12 cellular contexts compared by ENCODE assay signal in the genomic region with DNA sequence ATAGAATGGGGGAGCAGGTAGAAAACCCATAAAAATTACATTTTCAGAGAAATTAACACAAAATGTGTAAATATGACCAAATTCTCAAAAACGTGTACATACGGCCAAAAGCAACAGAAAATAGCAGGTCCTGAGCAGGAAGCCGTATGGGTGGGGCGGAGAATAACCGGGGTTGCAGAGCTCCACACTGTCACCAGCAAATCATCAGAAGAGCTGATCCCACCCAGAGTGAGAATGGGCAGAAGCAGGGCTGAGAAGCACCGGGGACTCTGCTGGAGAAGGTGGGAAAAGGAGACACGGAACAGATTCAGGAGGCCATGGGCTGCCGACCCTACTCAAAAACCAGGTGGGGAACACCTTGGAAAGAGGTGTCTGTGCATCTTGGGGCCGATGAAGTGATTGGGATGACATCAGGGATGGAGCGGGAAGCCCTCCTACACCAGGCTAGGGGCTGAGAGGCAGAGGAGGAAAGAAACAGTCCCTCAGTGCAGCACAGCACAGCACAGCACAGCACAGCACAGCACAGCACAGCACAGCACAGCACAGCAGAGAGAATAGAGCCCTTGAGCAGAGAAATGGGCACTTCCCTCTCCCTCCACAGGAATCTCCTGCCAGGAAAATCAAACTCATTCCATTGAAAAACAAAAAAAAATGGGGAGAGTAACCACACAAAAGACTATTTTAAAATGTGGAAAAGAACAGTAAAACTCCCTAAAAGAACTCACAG. TPM values are rescaled to one million over a fixed set of nuclear protein-coding genes. Genes with fewer than 3 reads are reported as not detected.
DNase-seq lines count a peak whose midpoint lies in the region; ATAC-seq and TF ChIP-seq lines count a peak whose summit lies in the region.
"Had no signal": no experiment of that assay in that cellular context is flagged by ENCODE, and none has a peak within 500 bp of the region (broad histone marks: within the 10 kb centered on the region; RNA-seq: fewer than 3 reads in every experiment).

No MANE protein-coding gene starts in this region.

- no peaks in the 10 kb centered on the region for H3K27me3 Mint-ChIP-seq in GM23338 (ENCODE audit: insufficient read depth, low read depth, poor library complexity)
- H3K27me3 Mint-ChIP-seq: activated T-cell treated with anti-CD3 and anti-CD28 coated beads, Interleukin-2, amount 50 U/mL, for 24 hours had no signal

- no peaks in the 10 kb centered on the region for H3K4me1 Mint-ChIP-seq in GM23338

- no peak for TF ChIP-seq CTCF in GM12865 (IDR thresholded peaks at IDR 0.05; ENCODE audit: insufficient read depth, low read depth, low read length, missing control alignments)
- no peak for TF ChIP-seq CTCF in GM23338 (conservative IDR thresholded peaks at IDR 0.05; ENCODE audit: low read depth in 2 of 2)
- no peak for TF ChIP-seq CTCF in lower leg skin (IDR thresholded peaks at IDR 0.05)
- no peak for TF ChIP-seq CTCF in GM13976 (IDR thresholded peaks at IDR 0.05; ENCODE audit: borderline replicate concordance, control extremely low read depth, extremely low read depth, insufficient read depth, missing control alignments)

- H3K4me3 ChIP-seq in GM12865 (ENCODE audit: low read depth, low read length) (peak overlapping the region; percentile 57), GM23338 (no peak overlapping the region), SK-N-MC (peak overlapping the region; percentile 26; the same call in 1 of the 2 replicates), muscle layer of duodenum (ENCODE audit: low read depth in 1 of 2, low read length in 2 of 2) (no peak overlapping the region), lower leg skin (ENCODE audit: low read depth, poor library complexity, severe bottlenecking) (no peak overlapping the region)
- H3K4me3 ChIP-seq: prostate gland had no signal

- intact Hi-C loops in lower leg skin (cut with DNase I; ENCODE audit: low total_unique reads): no loop called here

- H3K27ac Mint-ChIP-seq in GM23338: no peak overlapping the region

- no peak overlapping the region for H3K27ac ChIP-seq in GM23338 (ENCODE audit: low read depth)
- H3K27ac ChIP-seq in SK-N-MC: peak overlapping the region; percentile 68; the same call in 1 of the 2 replicates
- peak overlapping the region; percentile 35 for H3K27ac ChIP-seq in muscle layer of duodenum (ENCODE audit: low read length)

- peaks cover 34% of the 10 kb centered on the region for H3K79me2 ChIP-seq in GM23338 (replicated peaks; ENCODE audit: insufficient read depth)

- H3K27me3 ChIP-seq in GM23338 (ENCODE audit: insufficient read depth): no peaks in the 10 kb centered on the region
- H3K27me3 ChIP-seq in muscle layer of duodenum (ENCODE audit: low read depth, low read length): no peaks in the 10 kb centered on the region

- H3K9me3 ChIP-seq in SK-N-MC (ENCODE audit: low read depth, low read length) (no peaks in the 10 kb centered on the region), muscle layer of duodenum (ENCODE audit: control insufficient read depth in 1 of 2, low read length in 2 of 2) (no peaks in the 10 kb centered on the region)
- H3K9me3 ChIP-seq: prostate gland had no signal

- H3K9ac ChIP-seq in SK-N-MC (ENCODE audit: insufficient read length): no peak overlapping the region

- H4K20me1 ChIP-seq in GM23338 (replicated peaks; ENCODE audit: insufficient read depth): 0 out of 2 replicates have a peak, but pooled peaks cover 8% of the 10 kb centered on the region

- DNase-seq in GM12865 (ENCODE audit: low read depth) (peak; percentile 68), GM23338 (ENCODE audit: low spot score) (peak; percentile 6), SK-N-MC (ENCODE audit: low read depth, low spot score) (no peak), NCI-H748 (lab: John Stamatoyannopoulos, UW; ENCODE audit: unreplicated experiment) (no peak), SW480 (ENCODE audit: low spot score) (no peak), lower leg skin (ENCODE audit: low spot score in 2 of 2) (no peak), GM13976 (ENCODE audit: low spot score) (no peak)
- DNase-seq: activated T-cell treated with anti-CD3 and anti-CD28 coated beads, Interleukin-2, amount 50 U/mL, for 24 hours; Calu3; NCI-H345 had no signal

- H3K4me2 ChIP-seq in GM23338: no peak overlapping the region

- no peaks in the 10 kb centered on the region for H3F3A ChIP-seq in GM23338 (replicated peaks; ENCODE audit: low read depth)

- TF ChIP-seq POLR2A in lower leg skin (IDR thresholded peaks at IDR 0.05): no peak

- no peaks in the 10 kb centered on the region for H3K9me3 Mint-ChIP-seq in GM23338

- peaks cover 11% of the 10 kb centered on the region; the same call in 2 of the 3 replicates for H3K36me3 Mint-ChIP-seq in GM23338 (ENCODE audit: low read depth)

- ATAC-seq in GM23338: peak; percentile 88

- H2AFZ ChIP-seq in GM23338: no peak overlapping the region

- H3K9me2 ChIP-seq in GM23338 (ENCODE audit: insufficient read depth): no peaks in the 10 kb centered on the region

- in situ Hi-C loops in GM13976 (cut with MboI; ENCODE audit: low sequenced_read_pairs, unreplicated experiment): no loop called here

- H3K36me3 ChIP-seq in GM23338 (ENCODE audit: insufficient read depth) (no peaks in the 10 kb centered on the region; the same call in 1 of the 2 replicates), SK-N-MC (ENCODE audit: insufficient read depth, low read length) (peaks cover 20% of the 10 kb centered on the region), muscle layer of duodenum (ENCODE audit: control insufficient read depth in 1 of 2, insufficient read depth in 2 of 2, low read length in 2 of 2) (no peaks in the 10 kb centered on the region)
- H3K36me3 ChIP-seq: prostate gland had no signal

- H3K4me1 ChIP-seq in GM23338 (ENCODE audit: insufficient read depth) (peaks cover 19% of the 10 kb centered on the region), muscle layer of duodenum (ENCODE audit: control insufficient read depth in 1 of 2, insufficient read depth in 2 of 2, low read length in 2 of 2) (peaks cover 0 to 24% of the 10 kb centered on the region in 2 donors)
- H3K4me1 ChIP-seq: prostate gland had no signal

- WGBS in lower leg skin, 2 donors: 51 to 59% methylated on average over 10 of the region's 10 CpGs

- no peak overlapping the region for H3K4me3 Mint-ChIP-seq in GM23338
- H3K4me3 Mint-ChIP-seq: activated T-cell treated with anti-CD3 and anti-CD28 coated beads, Interleukin-2, amount 50 U/mL, for 24 hours had no signal

TF ChIP-seq in GM23338, 12 proteins besides CTCF, POLR2A, EP300 and RAD21:
- TF ChIP-seq STAT1 (IDR thresholded peaks at IDR 0.05; ENCODE audit: unreplicated experiment): no peak

RNA-seq across cellular contexts. Expression of a gene that starts 22.3 kb away (rescaled TPM):
- 19.6 and 22.4 TPM in 2 replicates for total RNA-seq in GM23338 (2014; rRNA removed; shearing (Covaris generic))
- polyA plus RNA-seq in GM23338 (2016; fragmentation: Nextera tagmentation; extraction: Ambion mirVana): 21.4 and 28.8 TPM in 2 replicates
- 10 to 100 TPM; 30.1 to 48.2 (median 33.3) TPM for total RNA-seq in lower leg skin

RNA-seq across cellular contexts. Expression of a gene that starts 47.4 kb away (rescaled TPM):
- total RNA-seq in GM23338 (2014; rRNA removed; shearing (Covaris generic)): not detected in 2 replicates
- polyA plus RNA-seq in GM23338 (2016; fragmentation: Nextera tagmentation; extraction: Ambion mirVana): not detected in 2 replicates
- not detected for total RNA-seq in lower leg skin
- total RNA-seq: Calu3, prostate gland had no signal

Comparison
In these comparisons a context has a peak if more than half of its experiments do, and no peak if none do; other contexts are left out.
1. DNase-seq: peak in GM12865 (single experiment) and GM23338 (single experiment); none in SK-N-MC (single experiment), NCI-H748 (single experiment), SW480 (single experiment), lower leg skin (0 of 2) and GM13976 (single experiment).
2. H3K4me3 ChIP-seq: peak in GM12865 (single experiment) and SK-N-MC (single experiment); none in GM23338 (single experiment), muscle layer of duodenum (0 of 2) and lower leg skin (single experiment).